17 cellular contexts compared by ENCODE assay signal in the genomic region with DNA sequence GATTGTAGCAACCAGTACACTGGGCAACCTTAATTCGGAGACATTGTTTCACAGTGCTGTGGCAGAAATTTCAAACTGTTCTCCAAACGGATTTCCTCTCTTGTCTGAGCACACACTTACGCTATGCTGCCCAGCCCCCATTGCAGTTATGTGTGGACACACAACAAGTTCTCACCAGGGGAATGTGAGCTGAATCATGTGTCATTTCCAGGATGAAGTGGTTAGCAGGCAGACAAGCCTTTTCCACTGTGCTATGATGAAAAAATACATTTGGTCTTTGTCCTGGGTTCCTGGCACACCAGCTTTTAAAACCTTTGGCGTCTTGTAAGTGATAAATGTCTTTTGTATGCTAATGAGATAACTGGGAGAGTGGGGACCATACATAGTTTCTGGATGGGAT. TPM values are rescaled to one million over a fixed set of nuclear protein-coding genes. Genes with fewer than 3 reads are reported as not detected.
DNase-seq lines count a peak whose midpoint lies in the region; TF ChIP-seq lines count a peak whose summit lies in the region.
"Had no signal": no experiment of that assay in that cellular context is flagged by ENCODE, and none has a peak within 500 bp of the region (broad histone marks: within the 10 kb centered on the region; RNA-seq: fewer than 3 reads in every experiment).

No MANE protein-coding gene starts in this region.

- no peak for TF ChIP-seq CTCF in astrocyte of the cerebellum (IDR thresholded peaks at IDR 0.05; ENCODE audit: low read depth, low read length, missing control alignments)
- TF ChIP-seq CTCF in fibroblast of the aortic adventitia (IDR thresholded peaks at IDR 0.05; ENCODE audit: insufficient read depth, low read length), result no peak
- TF ChIP-seq CTCF in nephron progenitor cell (IDR thresholded peaks at IDR 0.05), result no peak

- DNase-seq in H4 (ENCODE audit: low spot score) (peak; percentile 41), astrocyte of the cerebellum (ENCODE audit: low read depth) (peak; percentile 42), fibroblast of the aortic adventitia (ENCODE audit: low read depth) (peak; percentile 23), skeletal muscle cell (ENCODE audit: low read depth) (peak; percentile 64), nephron progenitor cell (no peak), activated gamma-delta T cell treated with Interleukin-2 at 50 U/mL for 16 hours (no peak), DMS53 treated with DMSO at 0.1 percent for 48 hours (lab: John Stamatoyannopoulos, UW; ENCODE audit: unreplicated experiment) (no peak)
- DNase-seq: activated B cell treated with CpG ODN at 0.5 μM for 24 hours; COR-L47; NCI-H1092 treated with DMSO at 0.1 percent for 48 hours; NCI-H524; right lobe of liver; SJCRH30; stimulated activated CD4-positive, alpha-beta T cell treated with anti-CD3 and anti-CD28 coated beads, Interleukin-1b, Interleukin-23, amount 100 ng/mL, for 48 hours; T-helper 17 cell had no signal

- peaks cover 16% of the 10 kb centered on the region for H3K27me3 Mint-ChIP-seq in nephron progenitor cell (ENCODE audit: low read depth, poor library complexity)

- H3K4me1 Mint-ChIP-seq in nephron progenitor cell, result no peaks in the 10 kb centered on the region
- H3K4me1 Mint-ChIP-seq: activated B cell treated with CpG ODN at 0.5 μM for 24 hours; activated T-helper 17 cell treated with anti-CD3 and anti-CD28 coated beads, Interleukin-2, amount 50 U/mL, for 72 hours; T-helper 17 cell had no signal

- H3K4me3 Mint-ChIP-seq in nephron progenitor cell, result no peak overlapping the region
- H3K4me3 Mint-ChIP-seq: activated B cell treated with CpG ODN at 0.5 μM for 24 hours; activated T-helper 17 cell treated with anti-CD3 and anti-CD28 coated beads, Interleukin-2, amount 50 U/mL, for 72 hours; T-helper 17 cell had no signal

- H3K36me3 Mint-ChIP-seq in nephron progenitor cell (ENCODE audit: low read depth), result no peaks in the 10 kb centered on the region

- H3K4me3 ChIP-seq in astrocyte of the cerebellum (ENCODE audit: low read depth, low read length) (no peak overlapping the region), fibroblast of the aortic adventitia (ENCODE audit: low read depth, low read length) (no peak overlapping the region), skeletal muscle cell (ENCODE audit: low read depth, low read length) (no peak overlapping the region)
- H3K4me3 ChIP-seq: right lobe of liver, SJCRH30 had no signal

- in situ Hi-C loops in astrocyte of the cerebellum (cut with HindIII; ENCODE audit: low sequenced_read_pairs), result loop anchor here (5.0 kb wide), 1 partner anchor 82 kb away; no protein-coding TSS in a partner anchor

- no peaks in the 10 kb centered on the region for H3K9me3 Mint-ChIP-seq in nephron progenitor cell
- H3K9me3 Mint-ChIP-seq: activated T-helper 17 cell treated with anti-CD3 and anti-CD28 coated beads, Interleukin-2, amount 50 U/mL, for 72 hours had no signal

- H3K27ac Mint-ChIP-seq in nephron progenitor cell, result no peak overlapping the region
- H3K27ac Mint-ChIP-seq: activated B cell treated with CpG ODN at 0.5 μM for 24 hours; activated T-helper 17 cell treated with anti-CD3 and anti-CD28 coated beads, Interleukin-2, amount 50 U/mL, for 72 hours; T-helper 17 cell had no signal

RNA-seq across cellular contexts. Expression of a gene that starts 46.9 kb away (rescaled TPM):
- total RNA-seq in H4 (2014; rRNA removed; shearing (Covaris generic)), result 0.06 TPM in 1 of 2 replicates, not detected in the other
- total RNA-seq in fibroblast of the aortic adventitia (ENCODE audit: low replicate concordance), result 0.09 TPM in 1 of 2 replicates, not detected in the other
- total RNA-seq: activated B cell treated with CpG ODN at 0.5 μM for 24 hours; activated T-helper 17 cell treated with anti-CD3 and anti-CD28 coated beads, Interleukin-2, amount 50 U/mL, for 72 hours; esophagus mucosa; SJCRH30; T-helper 17 cell had no signal

Comparison
In these comparisons a context has a peak if more than half of its experiments do, and no peak if none do; other contexts are left out.
1. DNase-seq: peak in H4 (single experiment), astrocyte of the cerebellum (single experiment), fibroblast of the aortic adventitia (single experiment) and skeletal muscle cell (single experiment); none in nephron progenitor cell (single experiment), activated gamma-delta T cell treated with Interleukin-2 at 50 U/mL for 16 hours (single experiment) and DMS53 treated with DMSO at 0.1 percent for 48 hours (single experiment).